In genomic region chr13:30319130-30319529, GRCh38 we compare ENCODE assay signal across 1 cellular context.
TF ChIP-seq lines count a peak whose summit lies in the region.

No MANE protein-coding gene starts in this region.

TF ChIP-seq in SK-N-SH treated with all-trans-retinoic acid at 6 μM for 48 hours, 23 proteins besides CTCF, POLR2A, EP300 and RAD21 (continued from another document):
- TF ChIP-seq OSR1 (CRISPR knock-in tag; IDR thresholded peaks at IDR 0.05) (no peak), GLIS3 (CRISPR knock-in tag; IDR thresholded peaks at IDR 0.05) (no peak), ZNF565 (CRISPR knock-in tag; conservative IDR thresholded peaks at IDR 0.05; ENCODE audit: low read depth) (no peak), ZNF70 (CRISPR knock-in tag; IDR thresholded peaks at IDR 0.05) (no peak), BACH2 (CRISPR knock-in tag; IDR thresholded peaks at IDR 0.05; ENCODE audit: borderline replicate concordance) (no peak), CSRNP3 (CRISPR knock-in tag; IDR thresholded peaks at IDR 0.05) (no peak), ARNTL (CRISPR knock-in tag; IDR thresholded peaks at IDR 0.05; ENCODE audit: borderline replicate concordance, low read depth) (no peak), ZFP3 (CRISPR knock-in tag; IDR thresholded peaks at IDR 0.05) (no peak), POU6F1 (CRISPR knock-in tag; IDR thresholded peaks at IDR 0.05; ENCODE audit: borderline replicate concordance, low read depth) (no peak), TCF4 (CRISPR knock-in tag; IDR thresholded peaks at IDR 0.05; ENCODE audit: borderline replicate concordance) (no peak), PATZ1 (CRISPR knock-in tag; IDR thresholded peaks at IDR 0.05; ENCODE audit: borderline replicate concordance) (no peak), SNAI2 (CRISPR knock-in tag; IDR thresholded peaks at IDR 0.05) (no peak)
